8 cellular contexts compared by ENCODE assay signal in genomic region chr4:75673959-75674328, GRCh38. TPM values are rescaled to one million over a fixed set of nuclear protein-coding genes. Genes with fewer than 3 reads are reported as not detected.
DNase-seq lines count a peak whose midpoint lies in the region; ATAC-seq, FAIRE-seq and TF ChIP-seq lines count a peak whose summit lies in the region.

No MANE protein-coding gene starts in this region.

- peak; percentile 55 for FAIRE-seq in GM19239 (lab: Jason Lieb, UNC)
- no peak for FAIRE-seq in urothelium cell line (lab: Jason Lieb, UNC)

- H3K36me3 Mint-ChIP-seq in T-helper 17 cell (ENCODE audit: low read depth), result peaks cover 9% of the 10 kb centered on the region

- H3K9me3 ChIP-seq in T-helper 17 cell (ENCODE audit: control insufficient read depth, low read length, poor library complexity, severe bottlenecking) (no peaks in the 10 kb centered on the region), gastrocnemius medialis (no peaks in the 10 kb centered on the region)

- no peak for TF ChIP-seq POLR2A in gastrocnemius medialis (IDR thresholded peaks at IDR 0.05)

- peak overlapping the region; percentile 56 to 98 (median 76) for H3K4me3 ChIP-seq in gastrocnemius medialis

- POLR2A ChIA-PET in GM10248 (lab: Yijun Ruan, JAX), result interaction anchor here (1.1 to 1.2 kb wide), 2 partner anchors 29 to 51 kb away, joined by 3 read pairs; partner anchors contain the start of gene USO1

- CTCF ChIA-PET in GM10248 (lab: Yijun Ruan, JAX), result interaction anchor here (1.0 to 3.5 kb wide), 4 partner anchors 10 to 50 kb away, joined by 3 to 20 read pairs (median 3); partner anchors contain the start of gene USO1

- ATAC-seq in T-helper 17 cell (no peak), foreskin keratinocyte (no peak), gastrocnemius medialis (no peak), GM21529 (IDR thresholded peaks at IDR 0.05; ENCODE audit: unreplicated experiment) (no peak)

- peak overlapping the region; percentile 66 for H3K27ac ChIP-seq in foreskin keratinocyte
- peak overlapping the region; percentile 96 to 99 (median 98) for H3K27ac ChIP-seq in gastrocnemius medialis

- TF ChIP-seq CTCF in foreskin keratinocyte (conservative IDR thresholded peaks at IDR 0.05) (no peak), gastrocnemius medialis (IDR thresholded peaks at IDR 0.05 in 4 of 5, conservative IDR thresholded peaks at IDR 0.05 in 1 of 5) (no peak), GM10248 (IDR thresholded peaks at IDR 0.05; ENCODE audit: control extremely low read depth, extremely low read depth, low read depth, missing control alignments) (no peak)

- peak overlapping the region; percentile 100 for H3K27ac Mint-ChIP-seq in T-helper 17 cell

- H3K4me1 ChIP-seq in foreskin keratinocyte, result peaks cover 25% of the 10 kb centered on the region
- H3K4me1 ChIP-seq in gastrocnemius medialis, result peaks cover 37% of the 10 kb centered on the region in 2 donors

- in situ Hi-C loops in gastrocnemius medialis (cut with MboI; ENCODE audit: low sequenced_read_pairs in 4 of 4), result loop anchor here in 2 of 4 donors (5.0 to 25.0 kb wide), 2 partner anchors 48 to 88 kb away; partner anchors contain the start of gene USO1 (in 1 of the 2)

- intact Hi-C loops in gastrocnemius medialis (cut with DNase I; ENCODE audit: low total_unique reads), result loop anchor here (1.0 to 10.0 kb wide), 4 partner anchors 23 to 521 kb away; partner anchors contain the start of gene USO1

- no peaks in the 10 kb centered on the region for H3K27me3 Mint-ChIP-seq in T-helper 17 cell

- peaks cover 38% of the 10 kb centered on the region for H3K4me1 Mint-ChIP-seq in T-helper 17 cell

- DNase-seq in GM19239 (ENCODE audit: insufficient read length, low spot score) (no peak), T-helper 17 cell (no peak), foreskin keratinocyte (peak in 1 of 2 donors; percentile 14), gastrocnemius medialis (no peak), urothelium cell line (ENCODE audit: low spot score) (no peak), NCI-H2107 (lab: John Stamatoyannopoulos, UW) (no peak), GM10248 (ENCODE audit: extremely low spot score) (no peak)

- no peaks in the 10 kb centered on the region for H3K27me3 ChIP-seq in foreskin keratinocyte
- H3K27me3 ChIP-seq in gastrocnemius medialis, result no peaks in the 10 kb centered on the region

- peak overlapping the region; percentile 99 for H3K4me3 Mint-ChIP-seq in T-helper 17 cell

- H3K36me3 ChIP-seq in gastrocnemius medialis, result no peaks in the 10 kb centered on the region

RNA-seq across cellular contexts. Expression of gene G3BP2, which starts 0.7 kb away (rescaled TPM):
- total RNA-seq in T-helper 17 cell (100 to 1,000 TPM; 323 to 339 TPM), foreskin keratinocyte (136 and 138 TPM in 2 replicates), gastrocnemius medialis (100 to 1,000 TPM; 123 to 226 (median 132) TPM)
- 29.9 and 36.2 TPM in 2 replicates for polyA plus RNA-seq in foreskin keratinocyte

RNA-seq across cellular contexts. Expression of gene CDKL2, which starts 43.6 kb away (rescaled TPM):
- total RNA-seq in T-helper 17 cell (1 to 10 TPM in 1 of 2 donors, under 1 TPM in 1; 0.67 to 1.3 TPM), foreskin keratinocyte (1.3 and 1.7 TPM in 2 replicates), gastrocnemius medialis (not detected)
- polyA plus RNA-seq in foreskin keratinocyte, result 0.20 and 0.21 TPM in 2 replicates

RNA-seq across cellular contexts. Expression of gene USO1, which starts 50.4 kb away (rescaled TPM):
- total RNA-seq in T-helper 17 cell (10 to 100 TPM; 24.0 to 27.8 TPM), foreskin keratinocyte (61.8 and 65.4 TPM in 2 replicates), gastrocnemius medialis (100 to 1,000 TPM; 213 to 328 (median 254) TPM)
- 17.8 and 20.6 TPM in 2 replicates for polyA plus RNA-seq in foreskin keratinocyte
